Comparison of ENCODE assay signal across 18 cellular contexts in the genomic region with DNA sequence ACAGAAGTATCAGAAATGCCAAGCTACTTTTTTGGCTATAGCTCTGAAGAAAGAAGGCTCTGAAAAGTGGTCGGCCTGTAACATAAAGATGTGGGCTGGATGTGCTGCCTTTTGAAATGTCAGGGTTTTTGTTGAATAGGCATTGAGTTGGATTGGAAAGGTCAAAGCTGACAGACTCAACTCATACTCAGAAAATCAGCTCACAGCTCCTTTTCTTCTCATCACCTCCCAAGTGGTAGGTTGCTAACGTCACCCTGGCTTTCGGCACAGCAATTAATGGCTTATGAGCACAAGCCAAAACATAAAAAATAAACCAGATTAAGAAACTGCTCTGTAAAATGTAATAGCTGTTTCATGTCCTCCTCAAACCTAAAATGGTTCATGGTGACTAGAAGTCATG.
"Had no signal": no experiment of that assay in that cellular context is flagged by ENCODE, and none has a peak within 500 bp of the region (broad histone marks: within the 10 kb centered on the region; RNA-seq: fewer than 3 reads in every experiment).

No MANE protein-coding gene starts in this region.

- H3K4me3 ChIP-seq: SJCRH30 had no signal

- DNase-seq: KBM-7, MV-4-11, NCI-H1048, NCI-H1105, NCI-H1436 treated with DMSO at 0.1 percent for 48 hours, NCI-H1694, NCI-H2029 treated with DMSO at 0.1 percent for 48 hours, NCI-H2171, NCI-H226, NCI-H446, NCI-H510A, NCI-H524 treated with DMSO at 0.1 percent for 48 hours, NCI-H69, NCI-H774, RPMI8226, SHP77 treated with DMSO at 0.1 percent for 48 hours, SJCRH30 had no signal

- H3K27ac ChIP-seq: SJCRH30 had no signal

- H3K36me3 ChIP-seq: SJCRH30 had no signal

- ATAC-seq: SK-N-SH treated with all-trans-retinoic acid at 6 μM for 48 hours had no signal

- H3K9me3 ChIP-seq: SJCRH30 had no signal
